Comparison of ENCODE assay signal across 8 cellular contexts in the genomic region with DNA sequence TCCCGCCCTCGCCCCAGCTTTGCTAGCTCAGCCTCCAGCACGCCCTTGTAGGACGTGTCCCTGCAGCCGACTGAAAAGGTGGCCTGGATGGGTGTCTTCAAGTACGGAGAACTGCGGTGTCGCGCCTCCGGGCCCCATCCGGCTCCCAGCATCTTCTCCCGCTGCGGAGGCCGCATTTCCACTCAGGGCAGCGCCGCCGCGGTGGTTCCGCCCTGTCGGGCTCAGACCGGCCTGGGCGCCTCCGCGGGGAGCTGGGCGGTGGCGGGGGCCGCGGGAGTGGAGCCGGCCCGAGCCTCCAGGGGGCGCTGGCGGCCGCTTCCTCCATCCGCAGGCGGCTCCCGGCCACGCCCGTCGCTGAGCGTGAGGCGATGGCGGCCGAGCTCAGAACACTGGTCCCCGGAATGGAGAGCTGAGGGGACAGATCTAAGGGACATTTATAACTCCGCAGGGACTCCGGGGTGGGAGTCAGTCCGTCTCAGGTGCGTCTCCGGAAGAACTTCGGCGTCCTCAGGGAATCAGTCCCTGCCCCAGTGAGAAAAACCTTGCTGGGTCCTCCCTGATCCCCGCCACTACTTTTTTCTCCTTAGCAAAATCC. TPM values are rescaled to one million over a fixed set of nuclear protein-coding genes. Genes with fewer than 3 reads are reported as not detected.
DNase-seq lines count a peak whose midpoint lies in the region; ATAC-seq and TF ChIP-seq lines count a peak whose summit lies in the region.

No MANE protein-coding gene starts in this region.

- no peak for TF ChIP-seq CTCF in lower leg skin (IDR thresholded peaks at IDR 0.05)

- no peak for TF ChIP-seq POLR2A in lower leg skin (IDR thresholded peaks at IDR 0.05)

- WGBS in lower leg skin, 2 donors, result 6% methylated on average over 16 to 25 of the region's 52 CpGs

- intact Hi-C loops in lower leg skin (cut with DNase I; ENCODE audit: low total_unique reads), result loop anchor here (10.0 kb wide), 1 partner anchor 274 kb away; no protein-coding TSS in a partner anchor

- no peak overlapping the region for H3K4me3 ChIP-seq in lower leg skin (ENCODE audit: low read depth, poor library complexity, severe bottlenecking)

- ATAC-seq in HG02678 (IDR thresholded peaks at IDR 0.05; ENCODE audit: unreplicated experiment), result peak; percentile 88

- DNase-seq in NCI-H1417 (lab: John Stamatoyannopoulos, UW) (peak; percentile 43 to 80 (median 53)), NCI-H1417 treated with DMSO at 0.1 percent for 48 hours (lab: John Stamatoyannopoulos, UW) (no peak), NCI-H1930 (lab: John Stamatoyannopoulos, UW) (peak; percentile 65 to 81), dermis blood vessel endothelial cell (peak; percentile 73), lower leg skin (ENCODE audit: low spot score in 2 of 2) (peak; percentile 45 to 93)
- peak; percentile 71 to 74 for DNase-seq in activated CD4-positive, alpha-beta T cell treated with anti-CD3 and anti-CD28 coated beads for 4 hours
- DNase-seq in stimulated activated CD4-positive, alpha-beta T cell treated with anti-CD3 and anti-CD28 coated beads, TNF-alpha, amount 100 ng/mL, for 4 hours (ENCODE audit: low read depth in 3 of 3), result peak; percentile 54 to 84 (median 67)

RNA-seq across cellular contexts. Expression of a gene that starts 13.6 kb away (rescaled TPM):
- total RNA-seq in dermis blood vessel endothelial cell (not detected in 2 replicates), lower leg skin (under 1 TPM in 1 of 4 donors, not detected in 3; 0.25 TPM)

RNA-seq across cellular contexts. Expression of a gene that starts 25.2 kb away (rescaled TPM):
- total RNA-seq in dermis blood vessel endothelial cell (23.5 TPM in 2 replicates), lower leg skin (10 to 100 TPM; 23.9 to 35.4 (median 27.0) TPM)

RNA-seq across cellular contexts. Expression of a gene that starts 39.6 kb away (rescaled TPM):
- 7.8 and 8.3 TPM in 2 replicates for total RNA-seq in dermis blood vessel endothelial cell
- 10 to 100 TPM in 3 of 4 donors, 1 to 10 TPM in 1; 4.5 to 16.6 (median 12.2) TPM for total RNA-seq in lower leg skin

RNA-seq across cellular contexts. Expression of a gene that starts 39.7 kb away (rescaled TPM):
- 17.2 and 24.2 TPM in 2 replicates for total RNA-seq in dermis blood vessel endothelial cell
- 10 to 100 TPM; 16.1 to 33.7 (median 28.0) TPM for total RNA-seq in lower leg skin
